7 cellular contexts compared by ENCODE assay signal in the genomic region with DNA sequence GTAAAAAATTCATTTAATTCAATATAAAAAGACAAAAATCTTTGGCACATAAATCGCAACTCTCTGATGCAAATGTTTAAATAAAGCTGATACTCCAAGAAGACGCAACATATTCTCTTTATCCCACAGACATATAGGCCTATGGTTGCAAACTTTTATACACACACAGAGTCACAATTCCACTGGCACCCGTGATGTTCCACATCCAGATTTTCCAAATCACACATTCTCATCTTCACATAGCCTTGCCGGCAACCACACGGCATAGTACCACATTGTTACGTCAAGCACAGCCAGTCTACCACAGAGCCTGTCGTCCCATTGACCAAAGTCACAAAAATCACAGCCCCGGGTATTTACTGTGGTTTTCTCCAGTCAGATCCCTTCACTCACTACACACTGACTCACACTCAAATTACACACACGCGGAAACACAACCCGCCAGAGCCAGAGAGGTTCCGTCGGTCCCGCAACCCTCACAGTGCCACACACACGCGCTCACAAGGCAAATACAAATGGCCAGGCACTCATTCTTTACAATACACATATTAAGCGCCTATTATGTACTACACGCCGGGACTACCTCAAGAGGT. TPM values are rescaled to one million over a fixed set of nuclear protein-coding genes. Genes with fewer than 3 reads are reported as not detected.
A peak's percentile ranks its signal among the peaks of the same experiment; 100 is the strongest.
DNase-seq lines count a peak whose midpoint lies in the region; ATAC-seq and TF ChIP-seq lines count a peak whose summit lies in the region.

No MANE protein-coding gene starts in this region.

- H3K27ac ChIP-seq in fibroblast of lung (ENCODE audit: insufficient read depth, low read length) = peak overlapping the region; percentile 95
- H3K27ac ChIP-seq in vagina = peak overlapping the region; percentile 60

- POLR2A ChIA-PET in activated CD4-positive, alpha-beta memory T cell treated with anti-CD3 and anti-CD28 coated beads for 36 hours (lab: Charles Lee) = interaction anchor here (1.0 to 2.5 kb wide), 5 partner anchors 26 to 150 kb away, joined by 3 to 31 read pairs (median 5); a partner anchor contains a TSS

- H3K27me3 ChIP-seq in MG63 (no peaks in the 10 kb centered on the region), fibroblast of lung (ENCODE audit: control insufficient read depth, insufficient read depth, low read length) (no peaks in the 10 kb centered on the region), vagina (no peaks in the 10 kb centered on the region)

- H3K4me3 ChIP-seq in MG63 = peak overlapping the region; percentile 73
- peak overlapping the region; percentile 86 to 95 (median 91) for H3K4me3 ChIP-seq in fibroblast of lung (replicated peaks in 1 of 4; ENCODE audit: control extremely low read depth in 1 of 4, insufficient read depth in 1 of 4, low read depth in 3 of 4, low read length in 4 of 4)
- peak overlapping the region; percentile 60 to 62 for H3K4me3 ChIP-seq in vagina

- peaks cover 28% of the 10 kb centered on the region for H3K36me3 Mint-ChIP-seq in activated CD4-positive, alpha-beta memory T cell treated with anti-CD3 and anti-CD28 coated beads for 36 hours
- no peaks in the 10 kb centered on the region for H3K36me3 Mint-ChIP-seq in natural killer cell

- peak overlapping the region; percentile 98 for H3K4me3 Mint-ChIP-seq in activated CD4-positive, alpha-beta memory T cell treated with anti-CD3 and anti-CD28 coated beads for 36 hours
- peak overlapping the region; percentile 91 for H3K4me3 Mint-ChIP-seq in natural killer cell

- no peak for TF ChIP-seq POLR2A in vagina (IDR thresholded peaks at IDR 0.05)

- H3K9ac ChIP-seq in fibroblast of lung (ENCODE audit: insufficient read depth, low read length) = peak overlapping the region; percentile 86

- peak overlapping the region; percentile 98 for H3K4me2 ChIP-seq in fibroblast of lung (ENCODE audit: extremely low read depth, insufficient read depth, low read length)

- peaks cover 21% of the 10 kb centered on the region for H3K9me3 Mint-ChIP-seq in activated CD4-positive, alpha-beta memory T cell treated with anti-CD3 and anti-CD28 coated beads for 36 hours
- no peaks in the 10 kb centered on the region for H3K9me3 Mint-ChIP-seq in natural killer cell

- no peak for TF ChIP-seq CTCF in fibroblast of lung (conservative IDR thresholded peaks at IDR 0.05 in 1 of 2, IDR thresholded peaks at IDR 0.05 in 1 of 2; ENCODE audit: low read depth in 1 of 2, low read length in 2 of 2)
- TF ChIP-seq CTCF in natural killer cell (IDR thresholded peaks at IDR 0.05) = no peak
- TF ChIP-seq CTCF in vagina (IDR thresholded peaks at IDR 0.05) = no peak

- intact Hi-C loops in activated CD4-positive, alpha-beta memory T cell treated with anti-CD3 and anti-CD28 coated beads for 36 hours (cut with micrococcal nuclease) = loop anchor here (2.0 to 10.0 kb wide), 4 partner anchors 60 to 322 kb away; a partner anchor contains a TSS
- intact Hi-C loops in natural killer cell (cut with micrococcal nuclease) = loop anchor here (1.0 to 5.0 kb wide), 4 partner anchors 25 to 471 kb away; a partner anchor contains a TSS
- intact Hi-C loops in vagina (cut with DNase I) = no loop called here

- CTCF ChIA-PET in activated CD4-positive, alpha-beta memory T cell treated with anti-CD3 and anti-CD28 coated beads for 36 hours (lab: Charles Lee) = interaction anchor here (0.6 to 2.9 kb wide), 2 partner anchors 26 to 152 kb away, joined by 5 to 17 read pairs; a partner anchor contains a TSS

- peaks cover 40% of the 10 kb centered on the region for H3K4me1 Mint-ChIP-seq in activated CD4-positive, alpha-beta memory T cell treated with anti-CD3 and anti-CD28 coated beads for 36 hours (ENCODE audit: low read depth)
- H3K4me1 Mint-ChIP-seq in natural killer cell = peaks cover 30 to 34% of the 10 kb centered on the region in 2 donors

- no peaks in the 10 kb centered on the region for H4K20me1 ChIP-seq in fibroblast of lung (ENCODE audit: control insufficient read depth, extremely low read depth, insufficient read depth, low read length)

- H2AFZ ChIP-seq in fibroblast of lung (ENCODE audit: low read length) = peak overlapping the region; percentile 97

- H3K36me3 ChIP-seq in MG63 (peaks cover 6% of the 10 kb centered on the region; the same call in 1 of the 2 replicates), fibroblast of lung (ENCODE audit: control insufficient read depth, insufficient read depth, low read length) (no peaks in the 10 kb centered on the region), vagina (no peaks in the 10 kb centered on the region)

- peak overlapping the region; percentile 95 for H3K27ac Mint-ChIP-seq in activated CD4-positive, alpha-beta memory T cell treated with anti-CD3 and anti-CD28 coated beads for 36 hours
- H3K27ac Mint-ChIP-seq in natural killer cell = peak overlapping the region; percentile 88 to 91

- H3K4me1 ChIP-seq in fibroblast of lung (ENCODE audit: control insufficient read depth, extremely low read depth, insufficient read depth, low read length) (no peaks in the 10 kb centered on the region), vagina (peaks cover 20% of the 10 kb centered on the region)

- peak; percentile 45 for DNase-seq in GM03348 (ENCODE audit: low spot score)
- no peak for DNase-seq in MG63
- DNase-seq in activated CD4-positive, alpha-beta memory T cell treated with anti-CD3 and anti-CD28 coated beads for 36 hours = peak; percentile 72
- DNase-seq in fibroblast of lung (ENCODE audit: low read depth in 2 of 2) = peak; percentile 64 to 77
- peak; percentile 41 for DNase-seq in natural killer cell
- DNase-seq in vagina (ENCODE audit: extremely low spot score in 2 of 2) = no peak

- H3K79me2 ChIP-seq in fibroblast of lung (ENCODE audit: control insufficient read depth, insufficient read depth, low read length) = peaks cover 2% of the 10 kb centered on the region

- H3K9me3 ChIP-seq in MG63 (peaks cover 8% of the 10 kb centered on the region), fibroblast of lung (ENCODE audit: control insufficient read depth, insufficient read depth, low read depth, low read length) (no peaks in the 10 kb centered on the region), vagina (no peaks in the 10 kb centered on the region)

- ATAC-seq in GM21717 (IDR thresholded peaks at IDR 0.05; ENCODE audit: unreplicated experiment) = peak; percentile 31
- peak; percentile 49 to 58 (median 58) for ATAC-seq in natural killer cell

- no peaks in the 10 kb centered on the region for H3K27me3 Mint-ChIP-seq in activated CD4-positive, alpha-beta memory T cell treated with anti-CD3 and anti-CD28 coated beads for 36 hours
- no peaks in the 10 kb centered on the region for H3K27me3 Mint-ChIP-seq in natural killer cell (ENCODE audit: low read depth in 2 of 2)

RNA-seq across cellular contexts. Expression of a gene that starts 0.5 kb away (rescaled TPM):
- 2.2 and 5.7 TPM in 2 replicates for total RNA-seq in MG63 (2014; rRNA removed; shearing (Covaris generic); ENCODE audit: low replicate concordance)
- 1 to 10 TPM; 4.2 to 5.5 TPM for total RNA-seq in activated CD4-positive, alpha-beta memory T cell treated with anti-CD3 and anti-CD28 coated beads for 36 hours
- total RNA-seq in fibroblast of lung (10.5 and 15.7 TPM in 2 replicates), natural killer cell (1 to 10 TPM; 3.3 to 4.0 (median 3.8) TPM), vagina (5.2 TPM)
- polyA plus RNA-seq in fibroblast of lung = 1.0 and 1.6 TPM in 2 replicates
- polyA plus RNA-seq in fibroblast of lung (2012) = 0.99 and 1.5 TPM in 2 replicates
- polyA minus RNA-seq in fibroblast of lung (ENCODE audit: low replicate concordance) = 3.4 TPM in 1 of 2 replicates, not detected in the other

RNA-seq across cellular contexts. Expression of a gene that starts 25.3 kb away (rescaled TPM):
- total RNA-seq in MG63 (2014; rRNA removed; shearing (Covaris generic); ENCODE audit: low replicate concordance) = 312 and 327 TPM in 2 replicates
- 100 to 1,000 TPM; 105 to 107 TPM for total RNA-seq in activated CD4-positive, alpha-beta memory T cell treated with anti-CD3 and anti-CD28 coated beads for 36 hours
- total RNA-seq in fibroblast of lung = 65.2 and 75.1 TPM in 2 replicates
- polyA plus RNA-seq in fibroblast of lung = 76.0 and 113 TPM in 2 replicates
- 96.9 and 140 TPM in 2 replicates for polyA plus RNA-seq in fibroblast of lung (2012)
- 113 and 125 TPM in 2 replicates for polyA minus RNA-seq in fibroblast of lung (ENCODE audit: low replicate concordance)
- total RNA-seq in natural killer cell = 100 to 1,000 TPM in 2 of 3 donors, 10 to 100 TPM in 1; 84.9 to 116 (median 101) TPM
- 74.9 TPM for total RNA-seq in vagina

RNA-seq across cellular contexts. Expression of a gene that starts 59.7 kb away (rescaled TPM):
- 1.3 and 3.6 TPM in 2 replicates for total RNA-seq in MG63 (2014; rRNA removed; shearing (Covaris generic); ENCODE audit: low replicate concordance)
- total RNA-seq in activated CD4-positive, alpha-beta memory T cell treated with anti-CD3 and anti-CD28 coated beads for 36 hours = 10 to 100 TPM; 11.8 to 13.9 TPM
- total RNA-seq in fibroblast of lung = 17.2 and 20.8 TPM in 2 replicates
- 8.9 TPM in 2 replicates for polyA plus RNA-seq in fibroblast of lung
- 4.5 and 7.7 TPM in 2 replicates for polyA plus RNA-seq in fibroblast of lung (2012)
- polyA minus RNA-seq in fibroblast of lung (ENCODE audit: low replicate concordance) = 0.89 and 6.0 TPM in 2 replicates
- 10 to 100 TPM; 14.1 to 19.2 (median 17.2) TPM for total RNA-seq in natural killer cell
- 12.0 TPM for total RNA-seq in vagina

Comparison
In these comparisons a context has a peak if more than half of its experiments do, and no peak if none do; other contexts are left out.
1. DNase-seq: peak in GM03348 (single experiment), activated CD4-positive, alpha-beta memory T cell treated with anti-CD3 and anti-CD28 coated beads for 36 hours (single experiment), fibroblast of lung (2 of 2) and natural killer cell (single experiment); none in MG63 (single experiment) and vagina (0 of 2).
2. Peak in every context shown above with its lines, with median percentiles within 50 percentile points of each other: H3K4me3 ChIP-seq.